In the genomic region with DNA sequence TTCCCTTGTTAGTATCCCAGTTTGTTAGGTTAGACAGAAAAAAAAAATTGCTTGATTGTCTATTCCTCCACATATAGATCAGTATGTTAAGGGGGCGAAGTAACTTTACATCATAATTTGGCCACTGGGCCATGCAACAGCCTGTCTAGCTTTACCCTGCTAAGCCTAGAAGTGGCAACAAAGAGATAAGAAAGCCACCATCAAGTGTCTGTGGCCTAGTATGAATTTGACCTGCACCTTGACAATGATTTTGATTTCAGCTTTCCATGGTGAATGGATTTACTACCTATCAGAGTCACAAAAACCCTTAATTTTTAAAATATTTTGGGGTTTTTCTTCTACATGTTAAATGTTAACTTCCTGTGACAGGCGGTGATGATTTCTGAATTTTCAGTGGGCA, we compare ENCODE assay signal across 1 cellular context.
TF ChIP-seq lines count a peak whose summit lies in the region.

No MANE protein-coding gene starts in this region.

TF ChIP-seq in K562, 482 proteins besides CTCF, POLR2A, EP300 and RAD21 (continued from another document):
- TF ChIP-seq, protein P1, sequence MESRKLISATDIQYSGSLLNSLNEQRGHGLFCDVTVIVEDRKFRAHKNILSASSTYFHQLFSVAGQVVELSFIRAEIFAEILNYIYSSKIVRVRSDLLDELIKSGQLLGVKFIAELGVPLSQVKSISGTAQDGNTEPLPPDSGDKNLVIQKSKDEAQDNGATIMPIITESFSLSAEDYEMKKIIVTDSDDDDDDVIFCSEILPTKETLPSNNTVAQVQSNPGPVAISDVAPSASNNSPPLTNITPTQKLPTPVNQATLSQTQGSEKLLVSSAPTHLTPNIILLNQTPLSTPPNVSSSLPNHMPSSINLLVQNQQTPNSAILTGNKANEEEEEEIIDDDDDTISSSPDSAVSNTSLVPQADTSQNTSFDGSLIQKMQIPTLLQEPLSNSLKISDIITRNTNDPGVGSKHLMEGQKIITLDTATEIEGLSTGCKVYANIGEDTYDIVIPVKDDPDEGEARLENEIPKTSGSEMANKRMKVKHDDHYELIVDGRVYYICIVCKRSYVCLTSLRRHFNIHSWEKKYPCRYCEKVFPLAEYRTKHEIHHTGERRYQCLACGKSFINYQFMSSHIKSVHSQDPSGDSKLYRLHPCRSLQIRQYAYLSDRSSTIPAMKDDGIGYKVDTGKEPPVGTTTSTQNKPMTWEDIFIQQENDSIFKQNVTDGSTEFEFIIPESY (CRISPR knock-in tag; IDR thresholded peaks at IDR 0.05): no peak
- TF ChIP-seq NCOR1 (IDR thresholded peaks at IDR 0.05) (no peak), LARP7 (IDR thresholded peaks at IDR 0.05) (no peak), RCOR1 (IDR thresholded peaks at IDR 0.05; ENCODE audit: borderline replicate concordance in 1 of 2, low read depth in 2 of 2, low read length in 2 of 2) (peak in 1 of 2 experiments; percentile 43; a peak in 1 of 4 replicates), KDM1A (IDR thresholded peaks at IDR 0.05) (peak; percentile 68 to 75), NR2F6 (CRISPR knock-in tag; IDR thresholded peaks at IDR 0.05) (no peak), NBN (IDR thresholded peaks at IDR 0.05; ENCODE audit: low read depth) (no peak)
- TF ChIP-seq, protein P2, sequence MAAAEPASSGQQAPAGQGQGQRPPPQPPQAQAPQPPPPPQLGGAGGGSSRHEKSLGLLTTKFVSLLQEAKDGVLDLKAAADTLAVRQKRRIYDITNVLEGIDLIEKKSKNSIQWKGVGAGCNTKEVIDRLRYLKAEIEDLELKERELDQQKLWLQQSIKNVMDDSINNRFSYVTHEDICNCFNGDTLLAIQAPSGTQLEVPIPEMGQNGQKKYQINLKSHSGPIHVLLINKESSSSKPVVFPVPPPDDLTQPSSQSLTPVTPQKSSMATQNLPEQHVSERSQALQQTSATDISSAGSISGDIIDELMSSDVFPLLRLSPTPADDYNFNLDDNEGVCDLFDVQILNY (CRISPR knock-in tag; IDR thresholded peaks at IDR 0.05): no peak
- TF ChIP-seq, protein P3, sequence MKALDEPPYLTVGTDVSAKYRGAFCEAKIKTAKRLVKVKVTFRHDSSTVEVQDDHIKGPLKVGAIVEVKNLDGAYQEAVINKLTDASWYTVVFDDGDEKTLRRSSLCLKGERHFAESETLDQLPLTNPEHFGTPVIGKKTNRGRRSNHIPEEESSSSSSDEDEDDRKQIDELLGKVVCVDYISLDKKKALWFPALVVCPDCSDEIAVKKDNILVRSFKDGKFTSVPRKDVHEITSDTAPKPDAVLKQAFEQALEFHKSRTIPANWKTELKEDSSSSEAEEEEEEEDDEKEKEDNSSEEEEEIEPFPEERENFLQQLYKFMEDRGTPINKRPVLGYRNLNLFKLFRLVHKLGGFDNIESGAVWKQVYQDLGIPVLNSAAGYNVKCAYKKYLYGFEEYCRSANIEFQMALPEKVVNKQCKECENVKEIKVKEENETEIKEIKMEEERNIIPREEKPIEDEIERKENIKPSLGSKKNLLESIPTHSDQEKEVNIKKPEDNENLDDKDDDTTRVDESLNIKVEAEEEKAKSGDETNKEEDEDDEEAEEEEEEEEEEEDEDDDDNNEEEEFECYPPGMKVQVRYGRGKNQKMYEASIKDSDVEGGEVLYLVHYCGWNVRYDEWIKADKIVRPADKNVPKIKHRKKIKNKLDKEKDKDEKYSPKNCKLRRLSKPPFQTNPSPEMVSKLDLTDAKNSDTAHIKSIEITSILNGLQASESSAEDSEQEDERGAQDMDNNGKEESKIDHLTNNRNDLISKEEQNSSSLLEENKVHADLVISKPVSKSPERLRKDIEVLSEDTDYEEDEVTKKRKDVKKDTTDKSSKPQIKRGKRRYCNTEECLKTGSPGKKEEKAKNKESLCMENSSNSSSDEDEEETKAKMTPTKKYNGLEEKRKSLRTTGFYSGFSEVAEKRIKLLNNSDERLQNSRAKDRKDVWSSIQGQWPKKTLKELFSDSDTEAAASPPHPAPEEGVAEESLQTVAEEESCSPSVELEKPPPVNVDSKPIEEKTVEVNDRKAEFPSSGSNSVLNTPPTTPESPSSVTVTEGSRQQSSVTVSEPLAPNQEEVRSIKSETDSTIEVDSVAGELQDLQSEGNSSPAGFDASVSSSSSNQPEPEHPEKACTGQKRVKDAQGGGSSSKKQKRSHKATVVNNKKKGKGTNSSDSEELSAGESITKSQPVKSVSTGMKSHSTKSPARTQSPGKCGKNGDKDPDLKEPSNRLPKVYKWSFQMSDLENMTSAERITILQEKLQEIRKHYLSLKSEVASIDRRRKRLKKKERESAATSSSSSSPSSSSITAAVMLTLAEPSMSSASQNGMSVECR (CRISPR knock-in tag; IDR thresholded peaks at IDR 0.05): no peak
